Comparison of ENCODE assay signal across 2 cellular contexts in genomic region chr18:31232779-31233424, GRCh38.
TF ChIP-seq lines count a peak whose summit lies in the region.

No MANE protein-coding gene starts in this region.

TF ChIP-seq in GM23338, 12 proteins besides CTCF, POLR2A, EP300 and RAD21:
- TF ChIP-seq REST (IDR thresholded peaks at IDR 0.05; ENCODE audit: unreplicated experiment) (no peak), EZH2 (IDR thresholded peaks at IDR 0.05; ENCODE audit: low read depth, unreplicated experiment) (no peak), ZNF462 (CRISPR knock-in tag; IDR thresholded peaks at IDR 0.05) (no peak), CREB1 (CRISPR knock-in tag; IDR thresholded peaks at IDR 0.05; ENCODE audit: low read depth) (no peak), STAT1 (IDR thresholded peaks at IDR 0.05; ENCODE audit: unreplicated experiment) (no peak), NANOG (IDR thresholded peaks at IDR 0.05; ENCODE audit: borderline replicate concordance) (no peak), EZH2phosphoT487 (IDR thresholded peaks at IDR 0.05; ENCODE audit: unreplicated experiment) (no peak), ETS1 (IDR thresholded peaks at IDR 0.05) (no peak), ZNF331 (CRISPR knock-in tag; IDR thresholded peaks at IDR 0.05; ENCODE audit: low read depth) (no peak), JUNB (IDR thresholded peaks at IDR 0.05; ENCODE audit: unreplicated experiment) (no peak), ZNF114 (CRISPR knock-in tag; IDR thresholded peaks at IDR 0.05) (no peak), POLR2AphosphoS5 (IDR thresholded peaks at IDR 0.05; ENCODE audit: low read depth) (no peak)

TF ChIP-seq in HepG2, 621 proteins besides CTCF, POLR2A, EP300 and RAD21 (continued from another document and continues in another):
- TF ChIP-seq AKNA (CRISPR knock-in tag; IDR thresholded peaks at IDR 0.05; ENCODE audit: borderline replicate concordance) (no peak), CEBPB (IDR thresholded peaks at IDR 0.05; ENCODE audit: borderline replicate concordance, low read depth, low read length) (peak; percentile 77), THAP9 (CRISPR knock-in tag; IDR thresholded peaks at IDR 0.05; ENCODE audit: borderline replicate concordance) (no peak), ATF7 (IDR thresholded peaks at IDR 0.05) (0 out of 2 replicates have a peak, but pooled peaks have one; percentile 22), ATF7 (CRISPR knock-in tag; IDR thresholded peaks at IDR 0.05) (peak; percentile 54; the same call in 1 of the 2 replicates), ZKSCAN5 (CRISPR knock-in tag; IDR thresholded peaks at IDR 0.05) (no peak), KDM1A (CRISPR knock-in tag; IDR thresholded peaks at IDR 0.05) (no peak), MYPOP (CRISPR knock-in tag; IDR thresholded peaks at IDR 0.05) (no peak), GATAD1 (CRISPR knock-in tag; IDR thresholded peaks at IDR 0.05) (no peak), XRCC5 (optimal IDR thresholded peaks at IDR 0.05; ENCODE audit: low read length) (no peak), DDIT3 (CRISPR knock-in tag; IDR thresholded peaks at IDR 0.05) (no peak), SOX13 (IDR thresholded peaks at IDR 0.05) (no peak), SOX13 (CRISPR knock-in tag; conservative IDR thresholded peaks at IDR 0.05 in 1 of 2, IDR thresholded peaks at IDR 0.05 in 1 of 2) (peak in 1 of 2 experiments; percentile 50; a peak in 2 of 4 replicates), ZFAT (CRISPR knock-in tag; conservative IDR thresholded peaks at IDR 0.05) (no peak), TMF1 (CRISPR knock-in tag; IDR thresholded peaks at IDR 0.05; ENCODE audit: low read depth) (no peak), ZNF550 (CRISPR knock-in tag; IDR thresholded peaks at IDR 0.05; ENCODE audit: borderline replicate concordance) (no peak), ZNF430 (CRISPR knock-in tag; IDR thresholded peaks at IDR 0.05) (0 out of 2 replicates have a peak, but pooled peaks have one; percentile 42), TGIF2 (CRISPR knock-in tag; IDR thresholded peaks at IDR 0.05) (no peak), ZNF292 (CRISPR knock-in tag; IDR thresholded peaks at IDR 0.05; ENCODE audit: borderline replicate concordance, low read depth) (peak; percentile 72), CSRNP2 (CRISPR knock-in tag; conservative IDR thresholded peaks at IDR 0.05; ENCODE audit: low read depth) (no peak), ZNF12 (CRISPR knock-in tag; IDR thresholded peaks at IDR 0.05) (no peak), SOX5 (CRISPR knock-in tag; IDR thresholded peaks at IDR 0.05; ENCODE audit: borderline replicate concordance) (peak; percentile 35; the same call in 1 of the 2 replicates), STAT5B (CRISPR knock-in tag; IDR thresholded peaks at IDR 0.05) (no peak), ZNF468 (CRISPR knock-in tag; IDR thresholded peaks at IDR 0.05) (no peak), PAWR (CRISPR knock-in tag; IDR thresholded peaks at IDR 0.05; ENCODE audit: borderline replicate concordance) (0 out of 2 replicates have a peak, but pooled peaks have one; percentile 35), ZFX (CRISPR knock-in tag; IDR thresholded peaks at IDR 0.05; ENCODE audit: low read depth) (peak; percentile 55), HNF4G (IDR thresholded peaks at IDR 0.05; ENCODE audit: borderline replicate concordance, low read depth, low read length) (no peak), HNF4G (CRISPR knock-in tag; IDR thresholded peaks at IDR 0.05; ENCODE audit: borderline replicate concordance, low read depth) (no peak), SNRNP70 (IDR thresholded peaks at IDR 0.05; ENCODE audit: low read depth, low read length) (no peak), RARA (CRISPR knock-in tag; IDR thresholded peaks at IDR 0.05) (peak; percentile 85), ZNF124 (CRISPR knock-in tag; IDR thresholded peaks at IDR 0.05) (no peak), ZNF580 (CRISPR knock-in tag; IDR thresholded peaks at IDR 0.05; ENCODE audit: borderline replicate concordance, low read depth) (no peak), TEF (CRISPR knock-in tag; IDR thresholded peaks at IDR 0.05) (no peak), ZMYM3 (CRISPR knock-in tag; IDR thresholded peaks at IDR 0.05) (peak; percentile 35; the same call in 1 of the 2 replicates), MBNL3 (CRISPR knock-in tag; conservative IDR thresholded peaks at IDR 0.05) (no peak), GABPA (IDR thresholded peaks at IDR 0.05; ENCODE audit: low read depth, low read length) (no peak), GABPA (CRISPR knock-in tag; IDR thresholded peaks at IDR 0.05; ENCODE audit: low read depth) (no peak), E2F2 (CRISPR knock-in tag; IDR thresholded peaks at IDR 0.05; ENCODE audit: borderline replicate concordance) (no peak), USF2 (IDR thresholded peaks at IDR 0.05; ENCODE audit: low read depth, low read length) (no peak), USF2 (CRISPR knock-in tag; IDR thresholded peaks at IDR 0.05; ENCODE audit: borderline replicate concordance) (no peak), NFATC3 (CRISPR knock-in tag; IDR thresholded peaks at IDR 0.05) (no peak), ATAD3A (CRISPR knock-in tag; IDR thresholded peaks at IDR 0.05) (no peak), LCORL (IDR thresholded peaks at IDR 0.05) (no peak), LCORL (CRISPR knock-in tag; IDR thresholded peaks at IDR 0.05) (peak; percentile 73; the same call in 1 of the 2 replicates), GPBP1L1 (CRISPR knock-in tag; IDR thresholded peaks at IDR 0.05) (no peak), ARNTL (CRISPR knock-in tag; IDR thresholded peaks at IDR 0.05) (0 out of 2 replicates have a peak, but pooled peaks have one; percentile 56), MIER3 (CRISPR knock-in tag; IDR thresholded peaks at IDR 0.05; ENCODE audit: borderline replicate concordance) (0 out of 2 replicates have a peak, but pooled peaks have one; percentile 35), HOXA3 (CRISPR knock-in tag; IDR thresholded peaks at IDR 0.05) (peak; percentile 53)
